27 cellular contexts compared by ENCODE assay signal in genomic region chr9:27703591-27703990, GRCh38.
"Had no signal": no experiment of that assay in that cellular context is flagged by ENCODE, and none has a peak within 500 bp of the region (broad histone marks: within the 10 kb centered on the region; RNA-seq: fewer than 3 reads in every experiment).

No MANE protein-coding gene starts in this region.

- H3K9me3 ChIP-seq: neutrophil, right lobe of liver, testis, thyroid gland, upper lobe of left lung, vagina had no signal

- H3K27me3 ChIP-seq: neural progenitor cell, neutrophil, right atrium auricular region, right lobe of liver, testis, thyroid gland, transverse colon, upper lobe of left lung, vagina had no signal

- H3K27ac ChIP-seq: left ventricle myocardium inferior, neural progenitor cell, neutrophil, right atrium auricular region, right lobe of liver, testis, thyroid gland, transverse colon, upper lobe of left lung, vagina had no signal

- H3K4me3 ChIP-seq: left ventricle myocardium inferior, lung, neural progenitor cell, right atrium auricular region, right lobe of liver, smooth muscle cell, testis, thyroid gland, transverse colon, upper lobe of left lung, vagina had no signal

- H3K36me3 ChIP-seq: left ventricle myocardium inferior, neural progenitor cell, neutrophil, right atrium auricular region, right lobe of liver, thyroid gland, transverse colon, upper lobe of left lung, vagina had no signal

- DNase-seq: hypothalamus; immature natural killer cell; islet precursor cell; left ventricle myocardium inferior; mesendoderm; naive B cell; natural killer cell; nephron progenitor cell; occipital lobe; right lobe of liver; stimulated activated CD4-positive, alpha-beta T cell treated with anti-CD3 and anti-CD28 coated beads, Interleukin-12 subunit alpha, Interleukin-12 subunit beta, amount 100 ng/mL, for 4 hours; stimulated activated CD4-positive, alpha-beta T cell treated with anti-CD3 and anti-CD28 coated beads, Interleukin-15, amount 100 ng/mL, for 24 hours; stimulated activated CD4-positive, alpha-beta T cell treated with anti-CD3 and anti-CD28 coated beads, Interleukin-2, amount 100 ng/mL, for 24 hours; stimulated activated CD4-positive, alpha-beta T cell treated with anti-CD3 and anti-CD28 coated beads, Interleukin-4, amount 100 ng/mL, for 1 hour; stimulated activated naive CD4-positive, alpha-beta T cell treated with Interleukin-2 at 50 U/mL for 16 hours; stimulated activated naive CD8-positive, alpha-beta T cell treated with anti-CD3 and anti-CD28 coated beads, Interleukin-15, amount 100 ng/mL, for 72 hours; substantia nigra; testis; thyroid gland; transverse colon; upper lobe of left lung had no signal

- H3K4me1 ChIP-seq: right lobe of liver, testis, thyroid gland, upper lobe of left lung, vagina had no signal
